Comparison of ENCODE assay signal across 19 cellular contexts in the genomic region with DNA sequence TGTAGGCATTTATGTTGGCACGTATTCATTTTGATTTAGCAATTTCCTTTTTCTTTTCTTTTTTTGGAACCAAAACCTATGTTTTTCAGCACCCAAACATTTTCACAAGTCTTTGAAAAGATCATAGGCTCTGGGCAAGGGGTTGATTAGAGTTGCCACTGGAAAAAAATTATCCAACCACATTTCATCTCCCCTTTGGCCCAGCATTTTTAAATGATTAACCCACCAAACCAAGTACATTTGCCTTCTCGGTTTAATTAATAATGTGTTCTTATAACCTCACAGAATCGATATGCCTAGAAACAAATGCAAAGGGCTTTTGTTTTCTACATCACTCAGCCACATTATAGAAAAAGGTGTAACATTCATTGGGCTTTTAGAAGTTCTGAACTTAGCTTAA.
DNase-seq lines count a peak whose midpoint lies in the region; FAIRE-seq and TF ChIP-seq lines count a peak whose summit lies in the region.
"Had no signal": no experiment of that assay in that cellular context is flagged by ENCODE, and none has a peak within 500 bp of the region (broad histone marks: within the 10 kb centered on the region; RNA-seq: fewer than 3 reads in every experiment).

No MANE protein-coding gene starts in this region.

- FAIRE-seq in RCC 7860 (lab: Jason Lieb, UNC) (peak; percentile 61), urothelium cell line (lab: Jason Lieb, UNC) (no peak)
- FAIRE-seq: A204.1, GM12878 had no signal

- no peaks in the 10 kb centered on the region for H3K36me3 Mint-ChIP-seq in nephron (ENCODE audit: low read depth)
- H3K36me3 Mint-ChIP-seq: IgD-negative memory B cell had no signal

- H3K27ac Mint-ChIP-seq in nephron = peak overlapping the region; percentile 26 to 84 (median 57)
- H3K27ac Mint-ChIP-seq: CD4-positive, alpha-beta T cell; HFFc6; IgD-negative memory B cell had no signal

- no peaks in the 10 kb centered on the region for H3K4me1 Mint-ChIP-seq in nephron
- H3K4me1 Mint-ChIP-seq: IgD-negative memory B cell had no signal

- no peak for TF ChIP-seq CTCF in epithelial cell of proximal tubule (conservative IDR thresholded peaks at IDR 0.05; ENCODE audit: low read depth, low read length)
- no peak for TF ChIP-seq CTCF in nephron (IDR thresholded peaks at IDR 0.05; ENCODE audit: unreplicated experiment in 3 of 3)

- no peaks in the 10 kb centered on the region for H3K27me3 Mint-ChIP-seq in nephron (ENCODE audit: low read depth)
- H3K27me3 Mint-ChIP-seq: CD4-positive, alpha-beta T cell; IgD-negative memory B cell had no signal

- in situ Hi-C loops in G401 (cut with HindIII; ENCODE audit: low sequenced_read_pairs) = no loop called here

- DNase-seq in RCC 7860 (ENCODE audit: low spot score) (no peak), epithelial cell of proximal tubule (ENCODE audit: low read depth) (no peak), G401 (ENCODE audit: low spot score) (no peak), AG08396 (ENCODE audit: low spot score) (no peak), urothelium cell line (ENCODE audit: low spot score) (no peak), NCI-H1436 (lab: John Stamatoyannopoulos, UW) (no peak)
- DNase-seq: ACHN; AML-193; Caco-2; CD4-positive, alpha-beta T cell; DMS153; DMS79 treated with DMSO at 0.1 percent for 48 hours; GOT3; H7; HFFc6 had no signal

- peaks cover 1% of the 10 kb centered on the region for H3K9me3 Mint-ChIP-seq in nephron
- H3K9me3 Mint-ChIP-seq: CD4-positive, alpha-beta T cell had no signal

- no peak overlapping the region for H3K4me3 Mint-ChIP-seq in nephron
- H3K4me3 Mint-ChIP-seq: CD4-positive, alpha-beta T cell; HFFc6; IgD-negative memory B cell had no signal

- H3K4me3 ChIP-seq in epithelial cell of proximal tubule (ENCODE audit: low read depth, low read length) = peak overlapping the region; percentile 1
- H3K4me3 ChIP-seq: GM12878 had no signal
